Comparison of ENCODE assay signal across 1 cellular context in the genomic region with DNA sequence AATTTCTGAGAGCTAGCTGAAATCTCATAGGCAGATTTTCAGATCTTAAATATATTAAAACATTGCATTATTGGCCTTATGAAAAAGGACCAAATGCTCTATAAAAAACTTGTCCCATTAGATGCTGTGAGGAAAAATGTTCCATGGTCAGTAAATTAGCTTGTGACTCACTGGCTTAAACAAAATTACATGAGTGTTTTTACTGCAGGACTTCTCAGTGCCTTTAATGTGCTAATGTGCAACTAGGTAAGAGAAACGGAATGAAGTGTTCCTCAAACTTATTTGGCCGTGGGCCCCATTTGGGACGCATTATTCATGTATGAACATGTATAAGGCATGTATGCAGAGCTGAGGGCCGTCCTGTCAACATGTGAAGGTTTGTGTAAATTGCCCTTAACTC.
TF ChIP-seq lines count a peak whose summit lies in the region.

No MANE protein-coding gene starts in this region.

TF ChIP-seq in K562, 482 proteins besides CTCF, POLR2A, EP300 and RAD21 (continued from another document):
- TF ChIP-seq ZNF398 (CRISPR knock-in tag; IDR thresholded peaks at IDR 0.05) (no peak), NFE2 (IDR thresholded peaks at IDR 0.05; ENCODE audit: low read depth) (no peak), NCOA1 (IDR thresholded peaks at IDR 0.05; ENCODE audit: low read depth) (no peak), ZNF121 (CRISPR knock-in tag; conservative IDR thresholded peaks at IDR 0.05) (no peak), CREB1 (IDR thresholded peaks at IDR 0.05) (no peak), CREB1 (CRISPR knock-in tag; IDR thresholded peaks at IDR 0.05) (no peak), RBM22 (IDR thresholded peaks at IDR 0.05; ENCODE audit: low read depth, low read length, poor library complexity, severe bottlenecking) (no peak), EP400 (IDR thresholded peaks at IDR 0.05) (no peak), SAFB (IDR thresholded peaks at IDR 0.05; ENCODE audit: borderline replicate concordance, low read depth, low read length) (no peak), ZNF239 (CRISPR knock-in tag; IDR thresholded peaks at IDR 0.05) (peak; percentile 97), KLF6 (CRISPR knock-in tag; IDR thresholded peaks at IDR 0.05; ENCODE audit: borderline replicate concordance) (no peak)
